Comparison of ENCODE assay signal across 8 cellular contexts in genomic region chr20:57582432-57583288, GRCh38. TPM values are rescaled to one million over a fixed set of nuclear protein-coding genes. Genes with fewer than 3 reads are reported as not detected.
DNase-seq lines count a peak whose midpoint lies in the region; ATAC-seq and TF ChIP-seq lines count a peak whose summit lies in the region.

No MANE protein-coding gene starts in this region.

- no peak for TF ChIP-seq POLR2A in esophagus muscularis mucosa (IDR thresholded peaks at IDR 0.05; ENCODE audit: low read depth)
- no peak for TF ChIP-seq POLR2A in GM18505 (IDR thresholded peaks at IDR 0.05; ENCODE audit: borderline replicate concordance, extremely low read depth, insufficient read depth, insufficient read length)

- H3K27ac ChIP-seq in esophagus muscularis mucosa (replicated peaks in 1 of 4) = peak overlapping the region; percentile 69 to 85 (median 74)

- H3K4me1 ChIP-seq in esophagus muscularis mucosa = peaks cover 2 to 62% (median 58%) of the 10 kb centered on the region in 4 donors

- no peaks in the 10 kb centered on the region for H3K4me1 Mint-ChIP-seq in stimulated activated effector memory CD8-positive, alpha-beta T cell treated with anti-CD3 and anti-CD28 coated beads, Interleukin-12 subunit alpha, Interleukin-12 subunit beta, amount 100 ng/mL, for 72 hours

- H3K36me3 Mint-ChIP-seq in stimulated activated effector memory CD8-positive, alpha-beta T cell treated with anti-CD3 and anti-CD28 coated beads, Interleukin-12 subunit alpha, Interleukin-12 subunit beta, amount 100 ng/mL, for 72 hours = no peaks in the 10 kb centered on the region

- peaks cover 0 to 48% (median 0%) of the 10 kb centered on the region in 4 donors for H3K27me3 ChIP-seq in esophagus muscularis mucosa

- 43% methylated on average over 15 of the region's 21 CpGs for WGBS in esophagus muscularis mucosa

- peak; percentile 49 for DNase-seq in DMS 273 (lab: John Stamatoyannopoulos, UW; ENCODE audit: unreplicated experiment)
- peak; percentile 28 for DNase-seq in NCI-H774 (lab: John Stamatoyannopoulos, UW)
- DNase-seq in esophagus muscularis mucosa (ENCODE audit: extremely low spot score) = no peak
- peak; percentile 37 for DNase-seq in pons (ENCODE audit: low spot score)
- DNase-seq in stimulated activated effector memory CD8-positive, alpha-beta T cell treated with anti-CD3 and anti-CD28 coated beads, Interleukin-12 subunit alpha, Interleukin-12 subunit beta, amount 100 ng/mL, for 72 hours (ENCODE audit: low spot score in 2 of 2) = no peak
- DNase-seq in NCI-H1092 treated with DMSO at 0.1 percent for 48 hours (lab: John Stamatoyannopoulos, UW) = no peak

- H3K36me3 ChIP-seq in esophagus muscularis mucosa = no peaks in the 10 kb centered on the region

- no peak overlapping the region for H3K27ac Mint-ChIP-seq in stimulated activated effector memory CD8-positive, alpha-beta T cell treated with anti-CD3 and anti-CD28 coated beads, Interleukin-12 subunit alpha, Interleukin-12 subunit beta, amount 100 ng/mL, for 72 hours

- TF ChIP-seq CTCF in esophagus muscularis mucosa (IDR thresholded peaks at IDR 0.05) = peak; percentile 25 to 32 (median 29)

- H3K9me3 Mint-ChIP-seq in stimulated activated effector memory CD8-positive, alpha-beta T cell treated with anti-CD3 and anti-CD28 coated beads, Interleukin-12 subunit alpha, Interleukin-12 subunit beta, amount 100 ng/mL, for 72 hours = no peaks in the 10 kb centered on the region

- H3K4me3 ChIP-seq in esophagus muscularis mucosa = peak overlapping the region in 3 of 4 donors; percentile 10 to 28 (median 17)

- no peak for ATAC-seq in stimulated activated effector memory CD8-positive, alpha-beta T cell treated with anti-CD3 and anti-CD28 coated beads, Interleukin-12 subunit alpha, Interleukin-12 subunit beta, amount 100 ng/mL, for 72 hours
- ATAC-seq in HG02973 (IDR thresholded peaks at IDR 0.05; ENCODE audit: unreplicated experiment) (no peak), GM18505 (IDR thresholded peaks at IDR 0.05; ENCODE audit: unreplicated experiment) (no peak)

- H3K9me3 ChIP-seq in esophagus muscularis mucosa = peaks cover 0 to 5% (median 0%) of the 10 kb centered on the region in 4 donors

- no peak overlapping the region for H3K4me3 Mint-ChIP-seq in stimulated activated effector memory CD8-positive, alpha-beta T cell treated with anti-CD3 and anti-CD28 coated beads, Interleukin-12 subunit alpha, Interleukin-12 subunit beta, amount 100 ng/mL, for 72 hours

- no peak for TF ChIP-seq EP300 in esophagus muscularis mucosa (IDR thresholded peaks at IDR 0.05)

- intact Hi-C loops in esophagus muscularis mucosa (cut with DNase I) = no loop called here

RNA-seq across cellular contexts. Expression of gene PCK1, which starts 21.8 kb away (rescaled TPM):
- under 1 TPM in 3 of 4 donors, not detected in 1; under 0.01 to 0.63 (median 0.06) TPM for total RNA-seq in esophagus muscularis mucosa

RNA-seq across cellular contexts. Expression of gene ZBP1, which starts 37.6 kb away (rescaled TPM):
- under 1 TPM in 2 of 4 donors, not detected in 2; 0.33 to 0.75 TPM for total RNA-seq in esophagus muscularis mucosa

RNA-seq across cellular contexts. Expression of gene CTCFL, which starts 57.7 kb away (rescaled TPM):
- total RNA-seq in esophagus muscularis mucosa = not detected

Comparison
In these comparisons a context has a peak if more than half of its experiments do, and no peak if none do; other contexts are left out.
1. DNase-seq: peak in DMS 273 (single experiment), NCI-H774 (single experiment) and pons (single experiment); none in esophagus muscularis mucosa (single experiment), stimulated activated effector memory CD8-positive, alpha-beta T cell treated with anti-CD3 and anti-CD28 coated beads, Interleukin-12 subunit alpha, Interleukin-12 subunit beta, amount 100 ng/mL, for 72 hours (0 of 2) and NCI-H1092 treated with DMSO at 0.1 percent for 48 hours (single experiment).